ENCODE assay signal across 1 cellular context in the genomic region with DNA sequence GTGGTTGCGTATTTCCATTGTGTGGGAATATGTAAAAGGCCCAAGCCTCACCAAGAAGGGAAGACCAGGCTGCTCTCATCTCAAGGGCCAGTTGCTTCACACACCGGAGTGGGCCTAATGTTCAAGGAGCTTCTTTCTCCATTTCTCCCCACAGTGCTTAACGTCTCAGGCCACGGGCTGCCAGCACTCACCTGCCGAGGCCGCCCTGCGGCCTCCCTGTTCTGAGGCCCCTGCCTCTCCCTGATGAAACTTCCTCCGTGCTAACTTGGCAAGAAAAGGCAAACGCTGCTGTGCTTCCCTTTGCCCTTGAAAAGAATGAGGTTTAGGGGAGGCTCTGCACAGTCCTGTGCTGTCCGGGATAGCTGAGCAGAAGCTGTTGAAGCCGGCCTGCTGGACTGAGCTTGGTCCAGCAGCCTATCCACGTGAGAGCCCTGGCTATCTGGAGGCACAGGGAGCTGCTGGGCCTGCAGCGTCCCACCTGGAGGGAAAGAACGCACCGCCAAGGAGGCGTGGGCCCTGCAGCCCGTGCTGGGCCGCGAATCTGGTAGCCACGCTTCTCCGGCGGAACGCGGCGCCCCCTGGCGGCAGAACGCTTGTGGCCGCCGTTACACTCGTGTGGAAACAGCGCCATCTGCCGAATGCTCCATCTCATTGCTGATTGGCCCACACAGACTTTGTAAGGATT.
TF ChIP-seq lines count a peak whose summit lies in the region.

No MANE protein-coding gene starts in this region.

TF ChIP-seq in GM12878, 131 proteins besides CTCF, POLR2A, EP300 and RAD21 (continued from another document):
- TF ChIP-seq, protein P1, sequence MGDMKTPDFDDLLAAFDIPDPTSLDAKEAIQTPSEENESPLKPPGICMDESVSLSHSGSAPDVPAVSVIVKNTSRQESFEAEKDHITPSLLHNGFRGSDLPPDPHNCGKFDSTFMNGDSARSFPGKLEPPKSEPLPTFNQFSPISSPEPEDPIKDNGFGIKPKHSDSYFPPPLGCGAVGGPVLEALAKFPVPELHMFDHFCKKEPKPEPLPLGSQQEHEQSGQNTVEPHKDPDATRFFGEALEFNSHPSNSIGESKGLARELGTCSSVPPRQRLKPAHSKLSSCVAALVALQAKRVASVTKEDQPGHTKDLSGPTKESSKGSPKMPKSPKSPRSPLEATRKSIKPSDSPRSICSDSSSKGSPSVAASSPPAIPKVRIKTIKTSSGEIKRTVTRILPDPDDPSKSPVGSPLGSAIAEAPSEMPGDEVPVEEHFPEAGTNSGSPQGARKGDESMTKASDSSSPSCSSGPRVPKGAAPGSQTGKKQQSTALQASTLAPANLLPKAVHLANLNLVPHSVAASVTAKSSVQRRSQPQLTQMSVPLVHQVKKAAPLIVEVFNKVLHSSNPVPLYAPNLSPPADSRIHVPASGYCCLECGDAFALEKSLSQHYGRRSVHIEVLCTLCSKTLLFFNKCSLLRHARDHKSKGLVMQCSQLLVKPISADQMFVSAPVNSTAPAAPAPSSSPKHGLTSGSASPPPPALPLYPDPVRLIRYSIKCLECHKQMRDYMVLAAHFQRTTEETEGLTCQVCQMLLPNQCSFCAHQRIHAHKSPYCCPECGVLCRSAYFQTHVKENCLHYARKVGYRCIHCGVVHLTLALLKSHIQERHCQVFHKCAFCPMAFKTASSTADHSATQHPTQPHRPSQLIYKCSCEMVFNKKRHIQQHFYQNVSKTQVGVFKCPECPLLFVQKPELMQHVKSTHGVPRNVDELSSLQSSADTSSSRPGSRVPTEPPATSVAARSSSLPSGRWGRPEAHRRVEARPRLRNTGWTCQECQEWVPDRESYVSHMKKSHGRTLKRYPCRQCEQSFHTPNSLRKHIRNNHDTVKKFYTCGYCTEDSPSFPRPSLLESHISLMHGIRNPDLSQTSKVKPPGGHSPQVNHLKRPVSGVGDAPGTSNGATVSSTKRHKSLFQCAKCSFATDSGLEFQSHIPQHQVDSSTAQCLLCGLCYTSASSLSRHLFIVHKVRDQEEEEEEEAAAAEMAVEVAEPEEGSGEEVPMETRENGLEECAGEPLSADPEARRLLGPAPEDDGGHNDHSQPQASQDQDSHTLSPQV (IDR thresholded peaks at IDR 0.05) = peak; percentile 91
- TF ChIP-seq CBX5 (IDR thresholded peaks at IDR 0.05; ENCODE audit: low read depth) = no peak
- TF ChIP-seq ZNF207 (IDR thresholded peaks at IDR 0.05; ENCODE audit: borderline replicate concordance) = 0 out of 2 replicates have a peak, but pooled peaks have one; percentile 55
- TF ChIP-seq SMC3 (IDR thresholded peaks at IDR 0.05; ENCODE audit: borderline replicate concordance, low read length) = peak; percentile 99
- TF ChIP-seq, protein P2, sequence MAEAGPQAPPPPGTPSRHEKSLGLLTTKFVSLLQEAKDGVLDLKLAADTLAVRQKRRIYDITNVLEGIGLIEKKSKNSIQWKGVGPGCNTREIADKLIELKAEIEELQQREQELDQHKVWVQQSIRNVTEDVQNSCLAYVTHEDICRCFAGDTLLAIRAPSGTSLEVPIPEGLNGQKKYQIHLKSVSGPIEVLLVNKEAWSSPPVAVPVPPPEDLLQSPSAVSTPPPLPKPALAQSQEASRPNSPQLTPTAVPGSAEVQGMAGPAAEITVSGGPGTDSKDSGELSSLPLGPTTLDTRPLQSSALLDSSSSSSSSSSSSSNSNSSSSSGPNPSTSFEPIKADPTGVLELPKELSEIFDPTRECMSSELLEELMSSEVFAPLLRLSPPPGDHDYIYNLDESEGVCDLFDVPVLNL (IDR thresholded peaks at IDR 0.05; ENCODE audit: low read depth, low read length) = no peak
- TF ChIP-seq SMAD1 (IDR thresholded peaks at IDR 0.05; ENCODE audit: low read depth, partially characterized antibody) = no peak
- TF ChIP-seq SP1 (IDR thresholded peaks at IDR 0.05; ENCODE audit: low read depth, low read length) = peak; percentile 63
- TF ChIP-seq PAX8 (IDR thresholded peaks at IDR 0.05) = no peak
- no peak for TF ChIP-seq HDGF (IDR thresholded peaks at IDR 0.05)
- TF ChIP-seq, protein P3, sequence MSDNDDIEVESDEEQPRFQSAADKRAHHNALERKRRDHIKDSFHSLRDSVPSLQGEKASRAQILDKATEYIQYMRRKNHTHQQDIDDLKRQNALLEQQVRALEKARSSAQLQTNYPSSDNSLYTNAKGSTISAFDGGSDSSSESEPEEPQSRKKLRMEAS (IDR thresholded peaks at IDR 0.05; ENCODE audit: low read depth, low read length) = 0 out of 2 replicates have a peak, but pooled peaks have one; percentile 32
- no peak for TF ChIP-seq ZBED1 (IDR thresholded peaks at IDR 0.05; ENCODE audit: borderline replicate concordance)
- peak; percentile 62 for TF ChIP-seq RUNX3 (IDR thresholded peaks at IDR 0.05; ENCODE audit: low read length)
- 0 out of 2 replicates have a peak, but pooled peaks have one; percentile 14 for TF ChIP-seq IKZF1 (conservative IDR thresholded peaks at IDR 0.05)
- 0 out of 2 replicates have a peak, but pooled peaks have one; percentile 36 for TF ChIP-seq BACH1 (IDR thresholded peaks at IDR 0.05; ENCODE audit: borderline replicate concordance)
- no peak for TF ChIP-seq HCFC1 (IDR thresholded peaks at IDR 0.05; ENCODE audit: low read length)
- no peak for TF ChIP-seq ATF7 (IDR thresholded peaks at IDR 0.05; ENCODE audit: low read depth)
- TF ChIP-seq, protein P4, sequence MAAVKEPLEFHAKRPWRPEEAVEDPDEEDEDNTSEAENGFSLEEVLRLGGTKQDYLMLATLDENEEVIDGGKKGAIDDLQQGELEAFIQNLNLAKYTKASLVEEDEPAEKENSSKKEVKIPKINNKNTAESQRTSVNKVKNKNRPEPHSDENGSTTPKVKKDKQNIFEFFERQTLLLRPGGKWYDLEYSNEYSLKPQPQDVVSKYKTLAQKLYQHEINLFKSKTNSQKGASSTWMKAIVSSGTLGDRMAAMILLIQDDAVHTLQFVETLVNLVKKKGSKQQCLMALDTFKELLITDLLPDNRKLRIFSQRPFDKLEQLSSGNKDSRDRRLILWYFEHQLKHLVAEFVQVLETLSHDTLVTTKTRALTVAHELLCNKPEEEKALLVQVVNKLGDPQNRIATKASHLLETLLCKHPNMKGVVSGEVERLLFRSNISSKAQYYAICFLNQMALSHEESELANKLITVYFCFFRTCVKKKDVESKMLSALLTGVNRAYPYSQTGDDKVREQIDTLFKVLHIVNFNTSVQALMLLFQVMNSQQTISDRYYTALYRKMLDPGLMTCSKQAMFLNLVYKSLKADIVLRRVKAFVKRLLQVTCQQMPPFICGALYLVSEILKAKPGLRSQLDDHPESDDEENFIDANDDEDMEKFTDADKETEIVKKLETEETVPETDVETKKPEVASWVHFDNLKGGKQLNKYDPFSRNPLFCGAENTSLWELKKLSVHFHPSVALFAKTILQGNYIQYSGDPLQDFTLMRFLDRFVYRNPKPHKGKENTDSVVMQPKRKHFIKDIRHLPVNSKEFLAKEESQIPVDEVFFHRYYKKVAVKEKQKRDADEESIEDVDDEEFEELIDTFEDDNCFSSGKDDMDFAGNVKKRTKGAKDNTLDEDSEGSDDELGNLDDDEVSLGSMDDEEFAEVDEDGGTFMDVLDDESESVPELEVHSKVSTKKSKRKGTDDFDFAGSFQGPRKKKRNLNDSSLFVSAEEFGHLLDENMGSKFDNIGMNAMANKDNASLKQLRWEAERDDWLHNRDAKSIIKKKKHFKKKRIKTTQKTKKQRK (IDR thresholded peaks at IDR 0.05; ENCODE audit: low read depth, low read length) = no peak
